ENCODE assay signal across 24 cellular contexts in genomic region chr16:54177857-54178490, GRCh38.
"Had no signal": no experiment of that assay in that cellular context is flagged by ENCODE, and none has a peak within 500 bp of the region (broad histone marks: within the 10 kb centered on the region; RNA-seq: fewer than 3 reads in every experiment).

No MANE protein-coding gene starts in this region.

- H3K9me3 Mint-ChIP-seq: activated CD4-positive, alpha-beta T cell treated with anti-CD3 and anti-CD28 coated beads, Interleukin-2, amount 10 ng/mL, durations not matched to agents 7 days and 5 days; activated CD8-positive, alpha-beta T cell treated with anti-CD3 and anti-CD28 coated beads for 36 hours; activated naive CD4-positive, alpha-beta T cell treated with anti-CD3 and anti-CD28 coated beads, Interleukin-2, amount 10 ng/mL, durations not matched to agents 7 days and 5 days; dendritic cell treated with granulocyte-macrophage colony-stimulating factor and Interleukin-4, amounts not matched to agents 40 ng/mL and 50 ng/mL, for 4 days; natural killer cell; T-helper 2 cell treated with Interferon-gamma antibody and Interleukin-4, amounts not matched to agents 5 μg/mL and 100 μg/mL, for 36 hours had no signal

- H3K27ac ChIP-seq: spleen, tibial artery had no signal

- H3K27ac Mint-ChIP-seq: activated CD4-positive, alpha-beta T cell treated with anti-CD3 and anti-CD28 coated beads, Interleukin-2, amount 10 ng/mL, durations not matched to agents 7 days and 5 days; activated CD8-positive, alpha-beta memory T cell treated with anti-CD3 and anti-CD28 coated beads, Interleukin-2, amount 10 ng/mL, durations not matched to agents 7 days and 5 days; activated CD8-positive, alpha-beta T cell treated with anti-CD3 and anti-CD28 coated beads for 36 hours; activated naive CD4-positive, alpha-beta T cell treated with anti-CD3 and anti-CD28 coated beads, Interleukin-2, amount 10 ng/mL, durations not matched to agents 7 days and 5 days; dendritic cell treated with granulocyte-macrophage colony-stimulating factor and Interleukin-4, amounts not matched to agents 40 ng/mL and 50 ng/mL, for 4 days; natural killer cell; T-cell; T-helper 2 cell treated with Interferon-gamma antibody and Interleukin-4, amounts not matched to agents 5 μg/mL and 100 μg/mL, for 36 hours had no signal

- DNase-seq: activated CD4-positive, alpha-beta T cell treated with anti-CD3 and anti-CD28 coated beads, Interleukin-2, amount 10 ng/mL, durations not matched to agents 7 days and 5 days; activated CD4-positive, CD25-positive, alpha-beta regulatory T cell treated with anti-CD3 and anti-CD28 coated beads, Interleukin-2, amount 50 U/mL, for 72 hours; activated CD8-positive, alpha-beta memory T cell treated with anti-CD3 and anti-CD28 coated beads, Interleukin-2, amount 10 ng/mL, durations not matched to agents 7 days and 5 days; activated CD8-positive, alpha-beta T cell treated with anti-CD3 and anti-CD28 coated beads for 36 hours; activated effector memory CD4-positive, alpha-beta T cell treated with anti-CD3 and anti-CD28 coated beads, Interleukin-2, amount 50 U/mL, for 16 hours; activated naive CD4-positive, alpha-beta T cell treated with anti-CD3 and anti-CD28 coated beads, Interleukin-2, amount 10 ng/mL, durations not matched to agents 7 days and 5 days; activated T-cell treated with anti-CD3 and anti-CD28 coated beads for 4 hours; amygdala; caudate nucleus; effector CD4-positive, alpha-beta T cell; erythroblast; foreskin fibroblast; midbrain; natural killer cell; occipital lobe; spleen; stimulated activated CD4-positive, alpha-beta T cell treated with anti-CD3 and anti-CD28 coated beads, Interleukin-4, amount 100 ng/mL, for 4 hours; stimulated activated naive CD8-positive, alpha-beta T cell treated with anti-CD3 and anti-CD28 coated beads, Interleukin-15, Interleukin-2, amounts not matched to agents 100 U/mL and 50 U/mL, for 24 hours; T-cell; tibial artery had no signal

- ATAC-seq: activated CD8-positive, alpha-beta memory T cell treated with anti-CD3 and anti-CD28 coated beads, Interleukin-2, amount 10 ng/mL, durations not matched to agents 7 days and 5 days; activated CD8-positive, alpha-beta T cell treated with anti-CD3 and anti-CD28 coated beads for 36 hours; natural killer cell; stimulated activated naive CD8-positive, alpha-beta T cell treated with anti-CD3 and anti-CD28 coated beads, Interleukin-15, Interleukin-2, amounts not matched to agents 100 U/mL and 50 U/mL, for 24 hours; T-cell had no signal

- H3K36me3 ChIP-seq: heart right ventricle, spleen, tibial artery had no signal

- H3K4me3 ChIP-seq: heart right ventricle, lung, spleen, tibial artery had no signal

- H3K4me1 ChIP-seq: tibial artery had no signal

- H3K9me3 ChIP-seq: heart right ventricle, spleen, tibial artery had no signal

- H3K4me1 Mint-ChIP-seq: activated CD4-positive, alpha-beta T cell treated with anti-CD3 and anti-CD28 coated beads, Interleukin-2, amount 10 ng/mL, durations not matched to agents 7 days and 5 days; activated CD8-positive, alpha-beta memory T cell treated with anti-CD3 and anti-CD28 coated beads, Interleukin-2, amount 10 ng/mL, durations not matched to agents 7 days and 5 days; activated naive CD4-positive, alpha-beta T cell treated with anti-CD3 and anti-CD28 coated beads, Interleukin-2, amount 10 ng/mL, durations not matched to agents 7 days and 5 days; natural killer cell; T-cell had no signal

- H3K36me3 Mint-ChIP-seq: activated CD8-positive, alpha-beta memory T cell treated with anti-CD3 and anti-CD28 coated beads, Interleukin-2, amount 10 ng/mL, durations not matched to agents 7 days and 5 days; activated naive CD4-positive, alpha-beta T cell treated with anti-CD3 and anti-CD28 coated beads, Interleukin-2, amount 10 ng/mL, durations not matched to agents 7 days and 5 days; natural killer cell; T-cell had no signal

- H3K4me3 Mint-ChIP-seq: activated CD4-positive, alpha-beta T cell treated with anti-CD3 and anti-CD28 coated beads, Interleukin-2, amount 10 ng/mL, durations not matched to agents 7 days and 5 days; activated CD8-positive, alpha-beta memory T cell treated with anti-CD3 and anti-CD28 coated beads, Interleukin-2, amount 10 ng/mL, durations not matched to agents 7 days and 5 days; activated CD8-positive, alpha-beta T cell treated with anti-CD3 and anti-CD28 coated beads for 36 hours; activated naive CD4-positive, alpha-beta T cell treated with anti-CD3 and anti-CD28 coated beads, Interleukin-2, amount 10 ng/mL, durations not matched to agents 7 days and 5 days; dendritic cell treated with granulocyte-macrophage colony-stimulating factor and Interleukin-4, amounts not matched to agents 40 ng/mL and 50 ng/mL, for 4 days; natural killer cell; T-cell; T-helper 2 cell treated with Interferon-gamma antibody and Interleukin-4, amounts not matched to agents 5 μg/mL and 100 μg/mL, for 36 hours had no signal
